7 cellular contexts compared by ENCODE assay signal in the genomic region with DNA sequence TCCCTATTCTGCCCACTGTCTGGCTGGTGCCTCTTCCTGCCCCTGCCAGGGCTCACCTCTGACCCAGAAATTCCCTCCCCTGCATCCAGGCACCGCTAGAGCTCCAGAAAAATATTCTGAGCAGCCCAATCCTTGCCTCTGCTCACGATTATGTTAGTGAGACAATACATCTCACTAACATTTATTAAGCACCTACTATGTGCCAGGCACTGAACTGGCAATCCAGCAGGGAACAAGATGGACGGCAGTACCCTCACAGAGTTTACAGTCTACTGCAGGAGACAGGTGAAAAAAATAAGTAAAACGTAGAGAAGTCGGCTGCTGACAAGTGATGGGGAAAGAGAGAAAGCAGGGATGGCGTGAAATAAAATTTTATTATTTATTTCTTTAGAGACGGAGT. TPM values are rescaled to one million over a fixed set of nuclear protein-coding genes. Genes with fewer than 3 reads are reported as not detected.
"Had no signal": no experiment of that assay in that cellular context is flagged by ENCODE, and none has a peak within 500 bp of the region (broad histone marks: within the 10 kb centered on the region; RNA-seq: fewer than 3 reads in every experiment).

No MANE protein-coding gene starts in this region.

- H3K27ac ChIP-seq: HL-60, KMS-11 had no signal

- H3K4me2 ChIP-seq: KMS-11 had no signal

- DNase-seq: IMR-90, KG1 had no signal

- H3K9ac ChIP-seq: KMS-11 had no signal

- FAIRE-seq: HTR-8/SVneo had no signal

RNA-seq across cellular contexts. Expression of gene TINCR, which starts 5.5 kb away (rescaled TPM):
- total RNA-seq: HT-29, IMR-90 had no signal
- polyA plus RNA-seq: IgD-negative memory B cell had no signal
